In the genomic region with DNA sequence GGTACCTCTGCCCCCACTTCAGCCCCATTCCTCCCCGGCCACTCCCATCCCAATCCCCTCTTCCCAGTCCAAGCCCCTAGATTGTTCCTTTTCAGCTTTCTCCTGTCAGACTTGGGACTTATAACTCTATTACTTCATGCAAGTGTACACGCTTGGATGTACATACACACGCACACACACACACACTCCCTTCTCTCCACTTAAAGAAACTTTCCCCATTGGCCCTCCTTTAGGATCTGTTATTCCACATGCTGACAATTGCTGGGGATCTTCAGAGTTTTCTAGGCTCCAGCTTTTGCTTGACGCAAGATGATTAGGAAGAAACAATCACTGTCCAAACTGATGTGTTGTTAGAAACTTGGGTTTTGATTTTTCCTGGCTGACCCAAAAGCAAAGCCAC, we compare ENCODE assay signal across 16 cellular contexts.
DNase-seq lines count a peak whose midpoint lies in the region; ATAC-seq and TF ChIP-seq lines count a peak whose summit lies in the region.
"Had no signal": no experiment of that assay in that cellular context is flagged by ENCODE, and none has a peak within 500 bp of the region (broad histone marks: within the 10 kb centered on the region; RNA-seq: fewer than 3 reads in every experiment).

No MANE protein-coding gene starts in this region.

- H3K9me3 ChIP-seq in SK-N-SH = no peaks in the 10 kb centered on the region
- no peaks in the 10 kb centered on the region for H3K9me3 ChIP-seq in Loucy (ENCODE audit: insufficient read depth, low read depth, low read length)
- H3K9me3 ChIP-seq in smooth muscle cell (replicated peaks; ENCODE audit: low read depth) = no peaks in the 10 kb centered on the region
- H3K9me3 ChIP-seq: testis had no signal

- H4K20me1 ChIP-seq in SK-N-SH (ENCODE audit: insufficient read depth) (no peaks in the 10 kb centered on the region), Loucy (ENCODE audit: insufficient read depth, low read length, poor library complexity, severe bottlenecking) (no peaks in the 10 kb centered on the region), smooth muscle cell (ENCODE audit: low read depth) (no peaks in the 10 kb centered on the region)

- TF ChIP-seq CTCF in SK-N-SH (IDR thresholded peaks at IDR 0.05) (no peak), Loucy (conservative IDR thresholded peaks at IDR 0.05; ENCODE audit: low read length) (no peak), fibroblast of the aortic adventitia (IDR thresholded peaks at IDR 0.05; ENCODE audit: insufficient read depth, low read length) (no peak), smooth muscle cell (IDR thresholded peaks at IDR 0.05; ENCODE audit: borderline replicate concordance, insufficient read depth, poor library complexity, severe bottlenecking) (no peak)

- no peak; the same call in 1 of the 3 replicates for ATAC-seq in SK-N-SH treated with all-trans-retinoic acid at 6 μM for 48 hours
- ATAC-seq in GM19324 (IDR thresholded peaks at IDR 0.05; ENCODE audit: low FRiP score, unreplicated experiment) = no peak
- no peak for ATAC-seq in HG02759 (IDR thresholded peaks at IDR 0.05; ENCODE audit: unreplicated experiment)

- H3K79me2 ChIP-seq in SK-N-SH (ENCODE audit: insufficient read depth) = no peaks in the 10 kb centered on the region
- H3K79me2 ChIP-seq in Loucy (ENCODE audit: insufficient read depth, low read length) = no peaks in the 10 kb centered on the region
- H3K79me2 ChIP-seq in smooth muscle cell (ENCODE audit: low read depth) = no peaks in the 10 kb centered on the region

- H2AFZ ChIP-seq in SK-N-SH (ENCODE audit: low read depth) (no peak overlapping the region), Loucy (ENCODE audit: low read length) (no peak overlapping the region), smooth muscle cell (ENCODE audit: low read depth) (no peak overlapping the region)

- TF ChIP-seq RAD21 in SK-N-SH (IDR thresholded peaks at IDR 0.05; ENCODE audit: low read length) = no peak

- H3K4me1 ChIP-seq in SK-N-SH (ENCODE audit: control insufficient read depth in 1 of 2, insufficient read depth in 2 of 2, low read depth in 1 of 2, low read length in 1 of 2) (peaks cover 43 to 45% of the 10 kb centered on the region in 2 experiments), Loucy (ENCODE audit: insufficient read depth, low read length, poor library complexity, severe bottlenecking) (peaks cover 41% of the 10 kb centered on the region), smooth muscle cell (ENCODE audit: low read depth) (peaks cover 43% of the 10 kb centered on the region)

- H3K9me2 ChIP-seq in SK-N-SH (no peaks in the 10 kb centered on the region), Loucy (replicated peaks; ENCODE audit: low read depth, low read length) (no peaks in the 10 kb centered on the region)

- no peaks in the 10 kb centered on the region for H3K36me3 ChIP-seq in SK-N-SH (replicated peaks in 1 of 2; ENCODE audit: control insufficient read depth in 1 of 2, insufficient read depth in 2 of 2, low read length in 1 of 2)
- no peaks in the 10 kb centered on the region for H3K36me3 ChIP-seq in Loucy (ENCODE audit: insufficient read depth, low read length)
- H3K36me3 ChIP-seq in smooth muscle cell (ENCODE audit: low read depth) = no peaks in the 10 kb centered on the region

- DNase-seq in SK-N-SH = no peak
- peak; percentile 33 for DNase-seq in fibroblast of the aortic adventitia (ENCODE audit: low read depth)
- no peak for DNase-seq in smooth muscle cell (lab: John Stamatoyannopoulos, UW; ENCODE audit: unreplicated experiment)
- no peak for DNase-seq in hepatic stellate cell (ENCODE audit: low spot score)
- DNase-seq: 8988T; activated CD4-positive, alpha-beta T cell treated with anti-CD3 and anti-CD28 coated beads, Interleukin-2, amount 50 U/mL, for 1 hour; activated naive CD4-positive, alpha-beta T cell treated with anti-CD3 and anti-CD28 coated beads, Interleukin-2, amount 50 U/mL, for 16 hours; hippocampal formation; KG1; NCI-H748 treated with DMSO at 0.1 percent for 48 hours; stimulated activated CD4-positive, alpha-beta T cell treated with anti-CD3 and anti-CD28 coated beads, Interleukin-4, amount 100 ng/mL, for 1 hour; testis had no signal

- peak overlapping the region; percentile 44 to 58 for H3K27ac ChIP-seq in SK-N-SH (ENCODE audit: low read depth in 2 of 2, low read length in 1 of 2)
- peak overlapping the region; percentile 82 for H3K27ac ChIP-seq in smooth muscle cell (ENCODE audit: low read depth)
- H3K27ac ChIP-seq: testis had no signal

- CTCF ChIA-PET in SK-N-SH (lab: Yijun Ruan, JAX) = interaction anchor here (4.3 kb wide), 1 partner anchor 21 kb away, joined by 23 read pairs; no protein-coding TSS in a partner anchor

- WGBS in SK-N-SH (ENCODE audit: low lambda C conversion rate) = 89% methylated on average over 4 of the region's 4 CpGs
- 87% methylated on average over 4 of the region's 4 CpGs for WGBS in smooth muscle cell (ENCODE audit: low lambda C conversion rate)

- TF ChIP-seq EP300 in SK-N-SH (IDR thresholded peaks at IDR 0.05; ENCODE audit: borderline replicate concordance in 1 of 2, low read depth in 1 of 2, low read length in 1 of 2) = no peak

- H3K9ac ChIP-seq in SK-N-SH (no peak overlapping the region; the same call in 1 of the 2 replicates), Loucy (ENCODE audit: low read depth, low read length, poor library complexity, severe bottlenecking) (no peak overlapping the region), smooth muscle cell (ENCODE audit: low read depth) (no peak overlapping the region)

- H3K4me3 ChIP-seq in SK-N-SH (ENCODE audit: low read depth in 2 of 2, low read length in 1 of 2) (no peak overlapping the region), Loucy (ENCODE audit: low read length, poor library complexity, severe bottlenecking) (peak overlapping the region; percentile 62), fibroblast of the aortic adventitia (ENCODE audit: low read depth, low read length) (no peak overlapping the region), smooth muscle cell (no peak overlapping the region)
- H3K4me3 ChIP-seq: testis had no signal

- H3K4me2 ChIP-seq in SK-N-SH (peak overlapping the region; percentile 67; the same call in 1 of the 2 replicates), Loucy (ENCODE audit: low read depth, low read length, poor library complexity, severe bottlenecking) (peak overlapping the region; percentile 65), smooth muscle cell (peak overlapping the region; percentile 76)

- peaks cover 13% of the 10 kb centered on the region for H3F3A ChIP-seq in SK-N-SH (replicated peaks; ENCODE audit: insufficient read depth)
- H3F3A ChIP-seq in Loucy (ENCODE audit: low read depth) = no peaks in the 10 kb centered on the region
- H3F3A ChIP-seq in smooth muscle cell (ENCODE audit: low read depth) = peaks cover 27% of the 10 kb centered on the region

- H3K27me3 ChIP-seq in SK-N-SH (ENCODE audit: insufficient read depth) = no peaks in the 10 kb centered on the region
- H3K27me3 ChIP-seq in Loucy (ENCODE audit: insufficient read depth, low read length, poor library complexity, severe bottlenecking) = no peaks in the 10 kb centered on the region
- no peaks in the 10 kb centered on the region for H3K27me3 ChIP-seq in smooth muscle cell (ENCODE audit: low read depth)
- H3K27me3 ChIP-seq: testis had no signal

- POLR2A ChIA-PET in SK-N-SH (lab: Yijun Ruan, JAX) = no interaction called here

TF ChIP-seq in SK-N-SH, 30 proteins besides CTCF, POLR2A, EP300 and RAD21 (continues in another document):
- TF ChIP-seq CHD2 (IDR thresholded peaks at IDR 0.05; ENCODE audit: low read length, partially characterized antibody) = no peak
- TF ChIP-seq ELF1 (IDR thresholded peaks at IDR 0.05) = no peak
- TF ChIP-seq, protein P1, sequence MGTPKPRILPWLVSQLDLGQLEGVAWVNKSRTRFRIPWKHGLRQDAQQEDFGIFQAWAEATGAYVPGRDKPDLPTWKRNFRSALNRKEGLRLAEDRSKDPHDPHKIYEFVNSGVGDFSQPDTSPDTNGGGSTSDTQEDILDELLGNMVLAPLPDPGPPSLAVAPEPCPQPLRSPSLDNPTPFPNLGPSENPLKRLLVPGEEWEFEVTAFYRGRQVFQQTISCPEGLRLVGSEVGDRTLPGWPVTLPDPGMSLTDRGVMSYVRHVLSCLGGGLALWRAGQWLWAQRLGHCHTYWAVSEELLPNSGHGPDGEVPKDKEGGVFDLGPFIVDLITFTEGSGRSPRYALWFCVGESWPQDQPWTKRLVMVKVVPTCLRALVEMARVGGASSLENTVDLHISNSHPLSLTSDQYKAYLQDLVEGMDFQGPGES (IDR thresholded peaks at IDR 0.05; ENCODE audit: low read depth, low read length) = no peak
- no peak for TF ChIP-seq SIN3A (IDR thresholded peaks at IDR 0.05; ENCODE audit: borderline replicate concordance, low read depth, low read length)
- no peak for TF ChIP-seq YY1 (IDR thresholded peaks at IDR 0.05; ENCODE audit: low read depth)
- TF ChIP-seq JUND (IDR thresholded peaks at IDR 0.05) = no peak
- TF ChIP-seq EZH2phosphoT487 (IDR thresholded peaks at IDR 0.05; ENCODE audit: borderline replicate concordance, low read depth) = no peak

TF ChIP-seq in SK-N-SH treated with all-trans-retinoic acid at 6 μM for 48 hours, 23 proteins besides CTCF, POLR2A, EP300 and RAD21:
- no peak for TF ChIP-seq RARB (CRISPR knock-in tag; IDR thresholded peaks at IDR 0.05)
- no peak for TF ChIP-seq ISL1 (CRISPR knock-in tag; IDR thresholded peaks at IDR 0.05)
- TF ChIP-seq PPARA (CRISPR knock-in tag; IDR thresholded peaks at IDR 0.05; ENCODE audit: borderline replicate concordance) = no peak
- TF ChIP-seq ZC3H10 (CRISPR knock-in tag; IDR thresholded peaks at IDR 0.05) = no peak
- no peak for TF ChIP-seq ARNTL (CRISPR knock-in tag; IDR thresholded peaks at IDR 0.05; ENCODE audit: borderline replicate concordance, low read depth)
- TF ChIP-seq ZNF565 (CRISPR knock-in tag; conservative IDR thresholded peaks at IDR 0.05; ENCODE audit: low read depth) = no peak
- no peak for TF ChIP-seq ESRRG (CRISPR knock-in tag; IDR thresholded peaks at IDR 0.05)
- TF ChIP-seq, protein P2, sequence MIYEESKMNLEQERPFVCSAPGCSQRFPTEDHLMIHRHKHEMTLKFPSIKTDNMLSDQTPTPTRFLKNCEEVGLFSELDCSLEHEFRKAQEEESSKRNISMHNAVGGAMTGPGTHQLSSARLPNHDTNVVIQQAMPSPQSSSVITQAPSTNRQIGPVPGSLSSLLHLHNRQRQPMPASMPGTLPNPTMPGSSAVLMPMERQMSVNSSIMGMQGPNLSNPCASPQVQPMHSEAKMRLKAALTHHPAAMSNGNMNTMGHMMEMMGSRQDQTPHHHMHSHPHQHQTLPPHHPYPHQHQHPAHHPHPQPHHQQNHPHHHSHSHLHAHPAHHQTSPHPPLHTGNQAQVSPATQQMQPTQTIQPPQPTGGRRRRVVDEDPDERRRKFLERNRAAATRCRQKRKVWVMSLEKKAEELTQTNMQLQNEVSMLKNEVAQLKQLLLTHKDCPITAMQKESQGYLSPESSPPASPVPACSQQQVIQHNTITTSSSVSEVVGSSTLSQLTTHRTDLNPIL (CRISPR knock-in tag; IDR thresholded peaks at IDR 0.05; ENCODE audit: low read depth) = no peak
- no peak for TF ChIP-seq ZFP3 (CRISPR knock-in tag; IDR thresholded peaks at IDR 0.05)
- TF ChIP-seq TOX (CRISPR knock-in tag; IDR thresholded peaks at IDR 0.05; ENCODE audit: borderline replicate concordance) = no peak
